In the genomic region with DNA sequence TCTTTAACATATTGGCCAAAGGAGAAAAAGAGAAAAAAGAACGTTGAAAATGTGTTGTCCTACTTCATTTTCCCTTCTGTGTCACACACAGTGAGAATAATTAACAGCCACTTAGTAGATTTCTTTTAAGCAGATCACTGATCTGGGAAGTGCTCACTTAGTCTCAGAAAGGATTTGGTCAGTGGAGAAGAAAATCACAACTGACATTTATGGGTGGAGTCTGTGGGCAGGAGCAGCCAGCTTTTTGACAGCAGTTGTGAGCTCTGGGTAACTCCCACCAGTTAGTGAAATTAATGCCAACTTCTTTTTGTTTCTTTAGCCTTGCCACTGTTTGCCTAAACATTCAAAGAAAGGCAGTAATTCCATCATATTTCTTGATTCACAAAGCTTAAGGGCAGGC, we compare ENCODE assay signal across 15 cellular contexts. TPM values are rescaled to one million over a fixed set of nuclear protein-coding genes. Genes with fewer than 3 reads are reported as not detected.
DNase-seq lines count a peak whose midpoint lies in the region; ATAC-seq and TF ChIP-seq lines count a peak whose summit lies in the region.
"Had no signal": no experiment of that assay in that cellular context is flagged by ENCODE, and none has a peak within 500 bp of the region (broad histone marks: within the 10 kb centered on the region; RNA-seq: fewer than 3 reads in every experiment).

No MANE protein-coding gene starts in this region.

- CTCF ChIA-PET in GM10248 (lab: Yijun Ruan, JAX) = interaction anchor here (0.8 to 2.5 kb wide), 5 partner anchors 15 to 389 kb away, joined by 3 to 6 read pairs (median 4); no protein-coding TSS in a partner anchor

- peak overlapping the region; percentile 35 for H3K27ac Mint-ChIP-seq in stimulated activated memory B cell treated with anti-CD40 and anti-IgM and Interleukin-4, amounts not matched to agents 10 μg/mL and 1 μg/mL and 100 μg/mL, for 72 hours
- H3K27ac Mint-ChIP-seq: CD4-positive, alpha-beta T cell had no signal

- no peak overlapping the region for H3K27ac ChIP-seq in colonic mucosa
- H3K27ac ChIP-seq: 22Rv1, body of pancreas had no signal

- H3K36me3 ChIP-seq in colonic mucosa = no peaks in the 10 kb centered on the region

- intact Hi-C loops in colonic mucosa (cut with DNase I) = no loop called here

- H3K4me3 ChIP-seq in colonic mucosa = no peak overlapping the region
- H3K4me3 ChIP-seq: body of pancreas, lung had no signal

- no peak overlapping the region for H3K9ac ChIP-seq in colonic mucosa (ENCODE audit: low read depth in 2 of 2, low read length in 2 of 2)

- peaks cover 30% of the 10 kb centered on the region for H3K36me3 Mint-ChIP-seq in stimulated activated memory B cell treated with anti-CD40 and anti-IgM and Interleukin-4, amounts not matched to agents 10 μg/mL and 1 μg/mL and 100 μg/mL, for 72 hours

- no peaks in the 10 kb centered on the region for H3K4me1 ChIP-seq in colonic mucosa
- H3K4me1 ChIP-seq: body of pancreas had no signal

- peak; percentile 31 for DNase-seq in DMS 273 (lab: John Stamatoyannopoulos, UW; ENCODE audit: unreplicated experiment)
- no peak for DNase-seq in DMS 273 treated with DMSO at 0.1 percent for 48 hours (lab: John Stamatoyannopoulos, UW)
- peak; percentile 21 for DNase-seq in amniotic epithelial cell (ENCODE audit: low read depth)
- no peak for DNase-seq in GM10248 (ENCODE audit: extremely low spot score)
- no peak for DNase-seq in iPS-NIHi7 (ENCODE audit: extremely low spot score)
- no peak for DNase-seq in colonic mucosa
- DNase-seq: activated gamma-delta T cell treated with Interleukin-2 at 50 U/mL for 16 hours; body of pancreas; CD4-positive, alpha-beta T cell; NCI-H2081 treated with DMSO at 0.1 percent for 48 hours; small intestine had no signal

- H3K27me3 Mint-ChIP-seq in stimulated activated memory B cell treated with anti-CD40 and anti-IgM and Interleukin-4, amounts not matched to agents 10 μg/mL and 1 μg/mL and 100 μg/mL, for 72 hours = no peaks in the 10 kb centered on the region
- H3K27me3 Mint-ChIP-seq: CD4-positive, alpha-beta T cell had no signal

- TF ChIP-seq CTCF in GM10248 (IDR thresholded peaks at IDR 0.05; ENCODE audit: control extremely low read depth, extremely low read depth, low read depth, missing control alignments) = no peak
- TF ChIP-seq CTCF in colonic mucosa (IDR thresholded peaks at IDR 0.05) = no peak

- no peak overlapping the region for H3K4me3 Mint-ChIP-seq in stimulated activated memory B cell treated with anti-CD40 and anti-IgM and Interleukin-4, amounts not matched to agents 10 μg/mL and 1 μg/mL and 100 μg/mL, for 72 hours
- H3K4me3 Mint-ChIP-seq: CD4-positive, alpha-beta T cell had no signal

- POLR2A ChIA-PET in GM10248 (lab: Yijun Ruan, JAX) = no interaction called here

- H3K9me3 ChIP-seq in colonic mucosa = no peaks in the 10 kb centered on the region
- H3K9me3 ChIP-seq: body of pancreas had no signal

- ATAC-seq in HG03378 (IDR thresholded peaks at IDR 0.05; ENCODE audit: unreplicated experiment) = peak; percentile 76
- peak; percentile 45 for ATAC-seq in stimulated activated memory B cell treated with anti-CD40 and anti-IgM and Interleukin-4, amounts not matched to agents 10 μg/mL and 1 μg/mL and 100 μg/mL, for 72 hours
- ATAC-seq: body of pancreas had no signal

- H3K4me1 Mint-ChIP-seq in stimulated activated memory B cell treated with anti-CD40 and anti-IgM and Interleukin-4, amounts not matched to agents 10 μg/mL and 1 μg/mL and 100 μg/mL, for 72 hours = peaks cover 10% of the 10 kb centered on the region

- H3K9me3 Mint-ChIP-seq in stimulated activated memory B cell treated with anti-CD40 and anti-IgM and Interleukin-4, amounts not matched to agents 10 μg/mL and 1 μg/mL and 100 μg/mL, for 72 hours = peaks cover 8% of the 10 kb centered on the region

- no peaks in the 10 kb centered on the region for H3K27me3 ChIP-seq in colonic mucosa
- H3K27me3 ChIP-seq: body of pancreas had no signal

RNA-seq across cellular contexts. Expression of a gene that starts 49.7 kb away (rescaled TPM):
- total RNA-seq in colonic mucosa = 1 to 10 TPM; 1.9 to 4.9 TPM

Comparison
In these comparisons a context has a peak if more than half of its experiments do, and no peak if none do; other contexts are left out.
1. DNase-seq: peak in DMS 273 (single experiment) and amniotic epithelial cell (single experiment); none in DMS 273 treated with DMSO at 0.1 percent for 48 hours (single experiment), GM10248 (single experiment), iPS-NIHi7 (single experiment) and colonic mucosa (single experiment).